1 cellular context compared by ENCODE assay signal in the genomic region with DNA sequence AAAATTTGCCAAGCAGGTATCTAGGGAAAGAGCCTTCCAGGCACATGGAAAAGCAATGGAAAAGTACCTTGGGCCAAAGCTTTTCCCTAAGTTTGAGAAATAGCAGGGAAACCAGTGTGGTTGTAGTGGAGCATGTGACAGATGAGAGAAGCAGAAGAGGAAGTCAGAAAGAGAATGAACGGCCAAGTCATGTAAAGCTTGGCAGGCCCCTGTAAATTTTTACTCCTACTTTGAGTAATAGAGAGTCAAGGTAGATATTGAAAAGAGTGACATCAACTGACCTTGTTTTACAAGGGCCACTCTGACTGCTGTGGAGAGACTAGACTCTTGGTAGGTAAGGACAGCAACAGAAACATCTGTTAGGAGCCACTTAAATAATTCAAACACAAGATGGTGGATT.
TF ChIP-seq lines count a peak whose summit lies in the region.

No MANE protein-coding gene starts in this region.

TF ChIP-seq in GM12878, 131 proteins besides CTCF, POLR2A, EP300 and RAD21 (continued from another document):
- TF ChIP-seq, protein P1, sequence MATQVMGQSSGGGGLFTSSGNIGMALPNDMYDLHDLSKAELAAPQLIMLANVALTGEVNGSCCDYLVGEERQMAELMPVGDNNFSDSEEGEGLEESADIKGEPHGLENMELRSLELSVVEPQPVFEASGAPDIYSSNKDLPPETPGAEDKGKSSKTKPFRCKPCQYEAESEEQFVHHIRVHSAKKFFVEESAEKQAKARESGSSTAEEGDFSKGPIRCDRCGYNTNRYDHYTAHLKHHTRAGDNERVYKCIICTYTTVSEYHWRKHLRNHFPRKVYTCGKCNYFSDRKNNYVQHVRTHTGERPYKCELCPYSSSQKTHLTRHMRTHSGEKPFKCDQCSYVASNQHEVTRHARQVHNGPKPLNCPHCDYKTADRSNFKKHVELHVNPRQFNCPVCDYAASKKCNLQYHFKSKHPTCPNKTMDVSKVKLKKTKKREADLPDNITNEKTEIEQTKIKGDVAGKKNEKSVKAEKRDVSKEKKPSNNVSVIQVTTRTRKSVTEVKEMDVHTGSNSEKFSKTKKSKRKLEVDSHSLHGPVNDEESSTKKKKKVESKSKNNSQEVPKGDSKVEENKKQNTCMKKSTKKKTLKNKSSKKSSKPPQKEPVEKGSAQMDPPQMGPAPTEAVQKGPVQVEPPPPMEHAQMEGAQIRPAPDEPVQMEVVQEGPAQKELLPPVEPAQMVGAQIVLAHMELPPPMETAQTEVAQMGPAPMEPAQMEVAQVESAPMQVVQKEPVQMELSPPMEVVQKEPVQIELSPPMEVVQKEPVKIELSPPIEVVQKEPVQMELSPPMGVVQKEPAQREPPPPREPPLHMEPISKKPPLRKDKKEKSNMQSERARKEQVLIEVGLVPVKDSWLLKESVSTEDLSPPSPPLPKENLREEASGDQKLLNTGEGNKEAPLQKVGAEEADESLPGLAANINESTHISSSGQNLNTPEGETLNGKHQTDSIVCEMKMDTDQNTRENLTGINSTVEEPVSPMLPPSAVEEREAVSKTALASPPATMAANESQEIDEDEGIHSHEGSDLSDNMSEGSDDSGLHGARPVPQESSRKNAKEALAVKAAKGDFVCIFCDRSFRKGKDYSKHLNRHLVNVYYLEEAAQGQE (IDR thresholded peaks at IDR 0.05; ENCODE audit: low read depth, low read length) = no peak
- TF ChIP-seq MTA3 (IDR thresholded peaks at IDR 0.05; ENCODE audit: borderline replicate concordance, low read length) = no peak
- no peak for TF ChIP-seq BACH1 (IDR thresholded peaks at IDR 0.05; ENCODE audit: borderline replicate concordance)
